In genomic region chrX:139795196-139795595, GRCh38 we compare ENCODE assay signal across 12 cellular contexts.
DNase-seq lines count a peak whose midpoint lies in the region; ATAC-seq and TF ChIP-seq lines count a peak whose summit lies in the region.
"Had no signal": no experiment of that assay in that cellular context is flagged by ENCODE, and none has a peak within 500 bp of the region (broad histone marks: within the 10 kb centered on the region; RNA-seq: fewer than 3 reads in every experiment).

No MANE protein-coding gene starts in this region.

- H3K4me2 ChIP-seq in OCI-LY3 (ENCODE audit: low read length), result peak overlapping the region; percentile 56
- no peak overlapping the region for H3K4me2 ChIP-seq in smooth muscle cell

- H3K9ac ChIP-seq in OCI-LY3 (ENCODE audit: low read length) (no peak overlapping the region), smooth muscle cell (ENCODE audit: low read depth) (no peak overlapping the region)

- 74% methylated on average over 1 of the region's 1 CpG for WGBS in smooth muscle cell (ENCODE audit: low lambda C conversion rate)

- ATAC-seq in GM19395 (IDR thresholded peaks at IDR 0.05; ENCODE audit: unreplicated experiment), result peak; percentile 97
- ATAC-seq in HG02943 (IDR thresholded peaks at IDR 0.05; ENCODE audit: low read depth, unreplicated experiment), result peak; percentile 99

- H3K27ac ChIP-seq in OCI-LY3 (ENCODE audit: low read length), result peak overlapping the region; percentile 46; the same call in 1 of the 2 replicates
- H3K27ac ChIP-seq in smooth muscle cell (ENCODE audit: low read depth), result no peak overlapping the region
- H3K27ac ChIP-seq: vagina had no signal

- no peaks in the 10 kb centered on the region for H3K4me1 Mint-ChIP-seq in type B pancreatic cell (ENCODE audit: unreplicated experiment)
- H3K4me1 Mint-ChIP-seq: CD14-positive monocyte had no signal

- no peaks in the 10 kb centered on the region for H3F3A ChIP-seq in smooth muscle cell (ENCODE audit: low read depth)

- no peak overlapping the region for H3K27ac Mint-ChIP-seq in type B pancreatic cell
- H3K27ac Mint-ChIP-seq: CD14-positive monocyte had no signal

- H4K20me1 ChIP-seq in OCI-LY3 (ENCODE audit: insufficient read depth, low read length) (no peaks in the 10 kb centered on the region), smooth muscle cell (ENCODE audit: low read depth) (no peaks in the 10 kb centered on the region)

- no peaks in the 10 kb centered on the region for H3K27me3 Mint-ChIP-seq in type B pancreatic cell

- TF ChIP-seq CTCF in GM12865 (IDR thresholded peaks at IDR 0.05; ENCODE audit: insufficient read depth, low read depth, low read length, missing control alignments), result no peak
- no peak for TF ChIP-seq CTCF in OCI-LY3 (IDR thresholded peaks at IDR 0.05; ENCODE audit: low read depth, low read length)
- TF ChIP-seq CTCF in smooth muscle cell (IDR thresholded peaks at IDR 0.05; ENCODE audit: borderline replicate concordance, insufficient read depth, poor library complexity, severe bottlenecking), result no peak
- no peak for TF ChIP-seq CTCF in type B pancreatic cell (conservative IDR thresholded peaks at IDR 0.05)

- H2AFZ ChIP-seq in OCI-LY3 (ENCODE audit: low read depth, low read length), result no peak overlapping the region
- no peak overlapping the region for H2AFZ ChIP-seq in smooth muscle cell (ENCODE audit: low read depth)

- no peaks in the 10 kb centered on the region for H3K9me3 Mint-ChIP-seq in type B pancreatic cell
- H3K9me3 Mint-ChIP-seq: CD14-positive monocyte had no signal

- H3K4me3 ChIP-seq in GM12865 (ENCODE audit: low read depth, low read length) (no peak overlapping the region), OCI-LY3 (ENCODE audit: low read length) (no peak overlapping the region), smooth muscle cell (no peak overlapping the region)
- H3K4me3 ChIP-seq: vagina had no signal

- H3K36me3 Mint-ChIP-seq in type B pancreatic cell, result peaks cover 4% of the 10 kb centered on the region

- H3K79me2 ChIP-seq in OCI-LY3 (ENCODE audit: low read length) (no peaks in the 10 kb centered on the region), smooth muscle cell (ENCODE audit: low read depth) (no peaks in the 10 kb centered on the region)

- H3K4me1 ChIP-seq in OCI-LY3 (ENCODE audit: low read length), result peaks cover 14% of the 10 kb centered on the region
- no peaks in the 10 kb centered on the region for H3K4me1 ChIP-seq in smooth muscle cell (ENCODE audit: low read depth)
- H3K4me1 ChIP-seq: vagina had no signal

- no peaks in the 10 kb centered on the region for H3K9me3 ChIP-seq in OCI-LY3 (ENCODE audit: insufficient read depth, low read length)
- no peaks in the 10 kb centered on the region for H3K9me3 ChIP-seq in smooth muscle cell (replicated peaks; ENCODE audit: low read depth)
- H3K9me3 ChIP-seq: vagina had no signal

- no peak overlapping the region for H3K4me3 Mint-ChIP-seq in type B pancreatic cell
- H3K4me3 Mint-ChIP-seq: CD14-positive monocyte had no signal

- H3K27me3 ChIP-seq in OCI-LY3 (ENCODE audit: low read depth, low read length), result no peaks in the 10 kb centered on the region
- H3K27me3 ChIP-seq in smooth muscle cell (ENCODE audit: low read depth), result no peaks in the 10 kb centered on the region
- H3K27me3 ChIP-seq: vagina had no signal

- DNase-seq in GM12865 (ENCODE audit: low read depth), result peak; percentile 79
- no peak for DNase-seq in smooth muscle cell (lab: John Stamatoyannopoulos, UW; ENCODE audit: unreplicated experiment)
- no peak for DNase-seq in SHP77 treated with DMSO at 0.1 percent for 48 hours (lab: John Stamatoyannopoulos, UW)
- no peak for DNase-seq in NCI-H2107 (lab: John Stamatoyannopoulos, UW)
- DNase-seq in type B pancreatic cell (ENCODE audit: extremely low spot score, unreplicated experiment), result no peak
- DNase-seq: activated T-cell treated with anti-CD3 and anti-CD28 coated beads, Interleukin-2, amount 50 U/mL, for 48 hours; dermis blood vessel endothelial cell had no signal

- H3K36me3 ChIP-seq in OCI-LY3 (replicated peaks; ENCODE audit: low read depth, low read length), result peaks cover 12% of the 10 kb centered on the region
- H3K36me3 ChIP-seq in smooth muscle cell (ENCODE audit: low read depth), result no peaks in the 10 kb centered on the region
